Comparison of ENCODE assay signal across 9 cellular contexts in the genomic region with DNA sequence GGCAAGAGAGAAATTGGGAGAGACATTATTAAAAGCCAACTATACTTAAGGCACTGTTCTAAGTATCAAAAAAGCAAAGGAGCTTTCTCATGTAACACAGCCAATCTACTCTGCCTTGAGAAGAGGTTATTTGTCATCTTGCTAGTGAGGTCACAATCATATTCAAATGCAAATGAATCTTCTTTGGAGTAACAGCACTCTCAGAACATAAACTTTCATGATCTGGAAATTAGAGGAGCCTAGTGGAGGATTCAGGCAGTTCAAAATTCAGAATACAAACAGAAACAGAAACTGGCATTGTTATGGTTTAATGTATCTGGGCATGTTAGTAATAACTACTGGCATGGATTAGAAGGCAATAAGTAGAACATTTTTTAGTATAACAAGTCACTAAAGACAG. TPM values are rescaled to one million over a fixed set of nuclear protein-coding genes. Genes with fewer than 3 reads are reported as not detected.
DNase-seq lines count a peak whose midpoint lies in the region; ATAC-seq and TF ChIP-seq lines count a peak whose summit lies in the region.
"Had no signal": no experiment of that assay in that cellular context is flagged by ENCODE, and none has a peak within 500 bp of the region (broad histone marks: within the 10 kb centered on the region; RNA-seq: fewer than 3 reads in every experiment).

No MANE protein-coding gene starts in this region.

- H3K27me3 ChIP-seq in naive thymus-derived CD4-positive, alpha-beta T cell (ENCODE audit: control insufficient read depth in 2 of 2, insufficient read depth in 2 of 2, low read length in 2 of 2), result no peaks in the 10 kb centered on the region
- H3K27me3 ChIP-seq in uterus, result no peaks in the 10 kb centered on the region

- H3K4me3 Mint-ChIP-seq in IgD-negative memory B cell, result peak overlapping the region in 3 of 4 donors; percentile 12 to 78 (median 65)
- H3K4me3 Mint-ChIP-seq in naive thymus-derived CD4-positive, alpha-beta T cell, result peak overlapping the region in 8 of 10 donors; percentile 26 to 51 (median 46)

- TF ChIP-seq CTCF in uterus (IDR thresholded peaks at IDR 0.05), result no peak

- H3K4me1 ChIP-seq in naive thymus-derived CD4-positive, alpha-beta T cell (ENCODE audit: control insufficient read depth in 2 of 2, insufficient read depth in 2 of 2, low read length in 2 of 2), result peaks cover 23 to 26% of the 10 kb centered on the region in 2 donors
- no peaks in the 10 kb centered on the region for H3K4me1 ChIP-seq in uterus

- TF ChIP-seq POLR2A in uterus (IDR thresholded peaks at IDR 0.05), result no peak

- H3K9me3 Mint-ChIP-seq in IgD-negative memory B cell, result no peaks in the 10 kb centered on the region
- H3K9me3 Mint-ChIP-seq in naive thymus-derived CD4-positive, alpha-beta T cell, result peaks cover 0 to 4% (median 0%) of the 10 kb centered on the region in 11 donors

- DNase-seq in ELR (ENCODE audit: low read depth) (peak; percentile 50), astrocyte of the hippocampus (ENCODE audit: low read depth, low spot score) (peak; percentile 70), OCI-M2 (lab: John Stamatoyannopoulos, UW; ENCODE audit: unreplicated experiment) (no peak), NCI-H345 treated with DMSO at 0.1 percent for 48 hours (lab: John Stamatoyannopoulos, UW; ENCODE audit: unreplicated experiment) (no peak), uterus (no peak), NCI-H524 (lab: John Stamatoyannopoulos, UW) (no peak)
- peak in 5 of 9 donors; percentile 26 to 51 (median 38) for DNase-seq in naive thymus-derived CD4-positive, alpha-beta T cell
- DNase-seq: T1000 had no signal

- peaks cover 2% of the 10 kb centered on the region for H3K36me3 Mint-ChIP-seq in IgD-negative memory B cell
- H3K36me3 Mint-ChIP-seq in naive thymus-derived CD4-positive, alpha-beta T cell, result peaks cover 0 to 8% (median 0%) of the 10 kb centered on the region in 5 donors

- CTCF ChIA-PET in naive thymus-derived CD4-positive, alpha-beta T cell (lab: Charles Lee), result interaction anchor here (1.1 kb wide), 1 partner anchor 12 kb away, joined by 3 read pairs; no protein-coding TSS in a partner anchor

- no peak overlapping the region for H3K27ac ChIP-seq in naive thymus-derived CD4-positive, alpha-beta T cell (ENCODE audit: low read depth, low read length)
- H3K27ac ChIP-seq in uterus, result no peak overlapping the region

- intact Hi-C loops in naive thymus-derived CD4-positive, alpha-beta T cell (cut with micrococcal nuclease), result no loop called here
- intact Hi-C loops in uterus (cut with DNase I; ENCODE audit: low total_unique reads), result no loop called here

- no peaks in the 10 kb centered on the region for H3K36me3 ChIP-seq in naive thymus-derived CD4-positive, alpha-beta T cell (ENCODE audit: control insufficient read depth in 2 of 3, insufficient read depth in 3 of 3, low read length in 3 of 3)
- no peaks in the 10 kb centered on the region for H3K36me3 ChIP-seq in uterus

- H3K4me3 ChIP-seq in naive thymus-derived CD4-positive, alpha-beta T cell (ENCODE audit: low read length), result no peak overlapping the region
- no peak overlapping the region for H3K4me3 ChIP-seq in uterus

- H3K9me3 ChIP-seq in naive thymus-derived CD4-positive, alpha-beta T cell (ENCODE audit: control insufficient read depth in 2 of 3, low read length in 3 of 3), result no peaks in the 10 kb centered on the region
- no peaks in the 10 kb centered on the region for H3K9me3 ChIP-seq in uterus

- peak overlapping the region; percentile 6 to 76 (median 74) for H3K27ac Mint-ChIP-seq in IgD-negative memory B cell
- peak overlapping the region; percentile 1 to 70 (median 50) for H3K27ac Mint-ChIP-seq in naive thymus-derived CD4-positive, alpha-beta T cell

- POLR2A ChIA-PET in naive thymus-derived CD4-positive, alpha-beta T cell (lab: Charles Lee), result interaction anchor here (1.5 kb wide), 1 partner anchor 14 kb away, joined by 5 read pairs; no protein-coding TSS in a partner anchor

- peaks cover 46 to 53% (median 53%) of the 10 kb centered on the region in 3 donors for H3K4me1 Mint-ChIP-seq in IgD-negative memory B cell
- H3K4me1 Mint-ChIP-seq in naive thymus-derived CD4-positive, alpha-beta T cell, result peaks cover 38 to 92% (median 84%) of the 10 kb centered on the region in 7 donors

- no peaks in the 10 kb centered on the region for H3K27me3 Mint-ChIP-seq in IgD-negative memory B cell
- no peaks in the 10 kb centered on the region for H3K27me3 Mint-ChIP-seq in naive thymus-derived CD4-positive, alpha-beta T cell

- ATAC-seq in naive thymus-derived CD4-positive, alpha-beta T cell, result peak; percentile 74

RNA-seq across cellular contexts. Expression of a gene that starts 57.4 kb away (rescaled TPM):
- polyA plus RNA-seq in IgD-negative memory B cell, result 66.2 TPM
- total RNA-seq in naive thymus-derived CD4-positive, alpha-beta T cell, result 100 to 1,000 TPM in 2 of 5 experiments, 10 to 100 TPM in 3; 60.8 to 124 (median 93.2) TPM
- polyA plus RNA-seq in naive thymus-derived CD4-positive, alpha-beta T cell, result 10 to 100 TPM; 63.3 to 76.3 TPM
- total RNA-seq in uterus, result 10 to 100 TPM; 21.0 to 69.4 (median 50.4) TPM

RNA-seq across cellular contexts. Expression of a gene that starts 57.7 kb away (rescaled TPM):
- polyA plus RNA-seq in IgD-negative memory B cell, result 63.7 TPM
- 10 to 100 TPM; 26.5 to 51.7 (median 30.2) TPM for total RNA-seq in naive thymus-derived CD4-positive, alpha-beta T cell
- 10 to 100 TPM; 61.5 to 70.0 TPM for polyA plus RNA-seq in naive thymus-derived CD4-positive, alpha-beta T cell
- total RNA-seq in uterus, result 10 to 100 TPM in 3 of 4 donors, 1 to 10 TPM in 1; 10.0 to 40.2 (median 25.6) TPM

Comparison
In these comparisons a context has a peak if more than half of its experiments do, and no peak if none do; other contexts are left out.
1. DNase-seq: peak in ELR (single experiment), astrocyte of the hippocampus (single experiment) and naive thymus-derived CD4-positive, alpha-beta T cell (5 of 9); none in OCI-M2 (single experiment), NCI-H345 treated with DMSO at 0.1 percent for 48 hours (single experiment), uterus (0 of 2) and NCI-H524 (0 of 2).